In the genomic region with DNA sequence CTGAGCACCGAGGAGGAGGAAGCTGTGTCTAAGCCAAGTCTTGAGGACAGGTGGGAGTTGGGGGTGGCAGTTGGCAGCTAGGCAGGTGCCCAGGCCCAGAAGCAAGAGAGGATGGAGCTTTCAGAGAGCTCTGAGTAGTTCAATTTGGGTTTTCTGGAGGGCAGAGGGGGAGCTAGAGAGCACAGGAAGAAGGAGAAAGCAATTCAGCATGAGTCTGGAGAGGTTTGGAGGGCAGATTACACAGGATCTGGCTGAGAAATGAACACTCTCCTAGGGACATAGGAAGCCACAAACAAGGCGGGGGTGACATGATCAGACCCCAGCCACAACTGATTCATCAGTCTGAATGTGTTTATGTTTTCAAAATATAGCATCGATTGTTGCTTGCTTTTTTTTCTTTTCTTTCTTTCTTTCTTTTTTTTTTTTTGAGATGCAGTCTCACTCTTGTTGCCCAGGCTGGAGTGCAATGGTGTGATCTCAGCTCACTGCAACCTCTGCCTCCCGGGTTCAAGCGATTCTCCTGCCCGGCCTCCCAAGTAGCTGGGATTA, we compare ENCODE assay signal across 10 cellular contexts. TPM values are rescaled to one million over a fixed set of nuclear protein-coding genes. Genes with fewer than 3 reads are reported as not detected.
DNase-seq lines count a peak whose midpoint lies in the region; ATAC-seq and TF ChIP-seq lines count a peak whose summit lies in the region.
"Had no signal": no experiment of that assay in that cellular context is flagged by ENCODE, and none has a peak within 500 bp of the region (broad histone marks: within the 10 kb centered on the region; RNA-seq: fewer than 3 reads in every experiment).

No MANE protein-coding gene starts in this region.

- H3K36me3 Mint-ChIP-seq in natural killer cell: no peaks in the 10 kb centered on the region
- H3K36me3 Mint-ChIP-seq: stimulated activated naive B cell treated with anti-CD40 and anti-IgM and Interleukin-4, amounts not matched to agents 10 μg/mL and 1 μg/mL and 100 μg/mL, for 72 hours had no signal

- in situ Hi-C loops in mammary epithelial cell (cut with MboI; ENCODE audit: low sequenced_read_pairs in 2 of 2): no loop called here

- TF ChIP-seq CTCF in AG09309 (IDR thresholded peaks at IDR 0.05; ENCODE audit: control insufficient read depth, insufficient read depth, low read depth, low read length, missing control alignments): peak; percentile 81
- peak; percentile 65 for TF ChIP-seq CTCF in GM12875 (IDR thresholded peaks at IDR 0.05; ENCODE audit: borderline replicate concordance, insufficient read depth, low read depth, low read length)
- TF ChIP-seq CTCF in mammary epithelial cell (conservative IDR thresholded peaks at IDR 0.05 in 1 of 2, IDR thresholded peaks at IDR 0.05 in 1 of 2; ENCODE audit: extremely low read depth in 1 of 2, insufficient read depth in 1 of 2, low read depth in 1 of 2, low read length in 2 of 2): peak; percentile 59 to 63
- no peak for TF ChIP-seq CTCF in natural killer cell (IDR thresholded peaks at IDR 0.05)

- WGBS in mammary epithelial cell (ENCODE audit: low coverage, missing lambda C conversion rate): 54% methylated on average over 3 of the region's 6 CpGs

- peaks cover 8 to 15% of the 10 kb centered on the region in 2 donors for H3K4me1 Mint-ChIP-seq in natural killer cell

- no peaks in the 10 kb centered on the region for H3K9me3 ChIP-seq in NT2/D1 (ENCODE audit: insufficient read depth, low read length)
- H3K9me3 ChIP-seq in mammary epithelial cell (replicated peaks; ENCODE audit: insufficient read depth, low read length): no peaks in the 10 kb centered on the region

- dilution Hi-C loops in mammary epithelial cell (cut with HindIII; ENCODE audit: low sequenced_read_pairs): no loop called here

- no peaks in the 10 kb centered on the region for H4K20me1 ChIP-seq in mammary epithelial cell (ENCODE audit: insufficient read depth, low read length)

- no peak overlapping the region for H3K27ac ChIP-seq in mammary epithelial cell (ENCODE audit: insufficient read depth, low read depth, low read length)
- H3K27ac ChIP-seq: epithelial cell of prostate had no signal

- H3K27ac Mint-ChIP-seq in natural killer cell: peak overlapping the region; percentile 1 to 65
- H3K27ac Mint-ChIP-seq: stimulated activated naive B cell treated with anti-CD40 and anti-IgM and Interleukin-4, amounts not matched to agents 10 μg/mL and 1 μg/mL and 100 μg/mL, for 72 hours had no signal

- H3K36me3 ChIP-seq in NT2/D1 (ENCODE audit: insufficient read depth, insufficient read length, low read length) (peaks cover 63% of the 10 kb centered on the region), mammary epithelial cell (ENCODE audit: insufficient read depth, low read length) (peaks cover 17% of the 10 kb centered on the region)

- H3K4me3 ChIP-seq in AG09309 (ENCODE audit: control insufficient read depth, low read depth, low read length): no peak overlapping the region
- H3K4me3 ChIP-seq in GM12875 (ENCODE audit: low read depth, low read length): no peak overlapping the region
- no peak overlapping the region for H3K4me3 ChIP-seq in NT2/D1 (ENCODE audit: insufficient read length, low read depth)
- H3K4me3 ChIP-seq in mammary epithelial cell (replicated peaks in 1 of 3; ENCODE audit: insufficient read depth in 1 of 3, low read depth in 2 of 3, low read length in 3 of 3): no peak overlapping the region

- intact Hi-C loops in mammary epithelial cell (cut with micrococcal nuclease) (no loop called here), natural killer cell (cut with micrococcal nuclease) (no loop called here)

- H3K79me2 ChIP-seq in mammary epithelial cell (ENCODE audit: insufficient read depth, low read length): peaks cover 61% of the 10 kb centered on the region

- no TSS peak for BruUV-seq in mammary epithelial cell (replicated peaks; lab: Mats Ljungman, UMichigan)

- peak overlapping the region; percentile 47 for H3K4me3 Mint-ChIP-seq in natural killer cell
- H3K4me3 Mint-ChIP-seq: stimulated activated naive B cell treated with anti-CD40 and anti-IgM and Interleukin-4, amounts not matched to agents 10 μg/mL and 1 μg/mL and 100 μg/mL, for 72 hours had no signal

- no peaks in the 10 kb centered on the region for H3K9me3 Mint-ChIP-seq in natural killer cell
- H3K9me3 Mint-ChIP-seq: stimulated activated naive B cell treated with anti-CD40 and anti-IgM and Interleukin-4, amounts not matched to agents 10 μg/mL and 1 μg/mL and 100 μg/mL, for 72 hours had no signal

- H3K4me1 ChIP-seq in NT2/D1 (ENCODE audit: insufficient read depth, insufficient read length): peaks cover 43% of the 10 kb centered on the region
- peaks cover 26% of the 10 kb centered on the region for H3K4me1 ChIP-seq in mammary epithelial cell (ENCODE audit: insufficient read depth, low read length)

- no peak overlapping the region for H3K4me2 ChIP-seq in mammary epithelial cell (ENCODE audit: insufficient read depth, low read depth, low read length)

- no peaks in the 10 kb centered on the region for H3K27me3 ChIP-seq in NT2/D1 (ENCODE audit: insufficient read depth, insufficient read length)
- H3K27me3 ChIP-seq in mammary epithelial cell (ENCODE audit: insufficient read depth, low read length): no peaks in the 10 kb centered on the region

- ATAC-seq in natural killer cell (peak in 2 of 3 donors; percentile 72 to 75), HG03159 (IDR thresholded peaks at IDR 0.05; ENCODE audit: unreplicated experiment) (no peak)

- peaks cover 0 to 10% of the 10 kb centered on the region in 2 donors for H3K27me3 Mint-ChIP-seq in natural killer cell (ENCODE audit: low read depth in 2 of 2)

- H3K9ac ChIP-seq in NT2/D1 (ENCODE audit: insufficient read length, low read depth) (no peak overlapping the region), mammary epithelial cell (ENCODE audit: insufficient read depth, low read length) (no peak overlapping the region)

- CTCF ChIA-PET in mammary epithelial cell (lab: Charles Lee; ENCODE audit: low non-redundant PET): interaction anchor here (0.6 to 0.7 kb wide), 2 partner anchors 17 to 375 kb away, joined by 3 read pairs; no protein-coding TSS in a partner anchor

- no peak overlapping the region for H2AFZ ChIP-seq in mammary epithelial cell (ENCODE audit: low read depth, low read length)

- DNase-seq in AG09309 (ENCODE audit: low read depth): peak; percentile 7
- DNase-seq in NT2/D1 (ENCODE audit: low read depth, low spot score): peak; percentile 59
- peak; percentile 32 for DNase-seq in mammary epithelial cell
- no peak for DNase-seq in natural killer cell
- no peak for DNase-seq in occipital lobe (lab: John Stamatoyannopoulos, UW)
- DNase-seq in stimulated activated CD4-positive, alpha-beta T cell treated with anti-CD3 and anti-CD28 coated beads, Interleukin-12 subunit alpha, Interleukin-12 subunit beta, amount 100 ng/mL, for 4 hours: no peak
- DNase-seq: stimulated activated naive B cell treated with anti-CD40 and anti-IgM and Interleukin-4, amounts not matched to agents 10 μg/mL and 1 μg/mL and 100 μg/mL, for 72 hours had no signal

RNA-seq across cellular contexts. Expression of gene PTPRF, which starts 23.8 kb away (rescaled TPM):
- 100 to 1,000 TPM; 152 to 200 TPM for total RNA-seq in mammary epithelial cell
- polyA plus RNA-seq in mammary epithelial cell: 131 TPM
- 442 TPM for polyA minus RNA-seq in mammary epithelial cell
- total RNA-seq in natural killer cell: 1 to 10 TPM in 1 of 3 donors, under 1 TPM in 1, not detected in 1; 0.12 to 1.9 TPM
- 37.6 TPM for total RNA-seq in occipital lobe

Comparison
In these comparisons a context has a peak if more than half of its experiments do, and no peak if none do; other contexts are left out.
1. DNase-seq: peak in AG09309 (single experiment), NT2/D1 (single experiment) and mammary epithelial cell (single experiment); none in natural killer cell (single experiment), occipital lobe (single experiment) and stimulated activated CD4-positive, alpha-beta T cell treated with anti-CD3 and anti-CD28 coated beads, Interleukin-12 subunit alpha, Interleukin-12 subunit beta, amount 100 ng/mL, for 4 hours (single experiment).
2. RNA of gene PTPRF, which starts 23.8 kb away (total RNA-seq): 152 to 200 TPM in mammary epithelial cell and 37.6 TPM in occipital lobe (single experiment); 0.12 to 1.9 TPM in natural killer cell; every median in the first group is over 10 times any median in the second.